Comparison of ENCODE assay signal across 1 cellular context in the genomic region with DNA sequence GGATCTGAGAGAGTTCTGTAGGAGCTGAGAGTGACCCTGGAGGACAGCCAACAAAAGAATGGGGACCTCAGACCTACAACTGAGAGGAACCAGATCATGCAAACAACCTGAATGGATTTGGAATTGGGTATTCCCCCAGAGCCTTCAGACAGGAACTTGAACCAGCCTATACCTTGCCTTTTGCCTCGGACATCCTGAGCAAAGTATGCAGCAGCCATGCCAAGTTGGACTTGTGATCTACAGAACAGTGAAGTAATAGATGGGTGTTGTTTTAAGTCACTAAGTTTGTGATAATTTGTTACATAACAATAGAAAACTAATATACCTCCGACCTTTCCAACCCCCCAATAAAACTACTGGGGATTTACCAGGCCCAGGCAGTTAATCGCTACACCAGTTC.
TF ChIP-seq lines count a peak whose summit lies in the region.

No MANE protein-coding gene starts in this region.

TF ChIP-seq in H1, 55 proteins besides CTCF, POLR2A, EP300 and RAD21:
- no peak for TF ChIP-seq RNF2 (IDR thresholded peaks at IDR 0.05; ENCODE audit: borderline replicate concordance, low read depth, low read length, missing control alignments, poor library complexity, severe bottlenecking)
- TF ChIP-seq GTF2F1 (IDR thresholded peaks at IDR 0.05; ENCODE audit: borderline replicate concordance, low read depth, low read length): no peak
- TF ChIP-seq, protein P1, sequence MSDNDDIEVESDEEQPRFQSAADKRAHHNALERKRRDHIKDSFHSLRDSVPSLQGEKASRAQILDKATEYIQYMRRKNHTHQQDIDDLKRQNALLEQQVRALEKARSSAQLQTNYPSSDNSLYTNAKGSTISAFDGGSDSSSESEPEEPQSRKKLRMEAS (IDR thresholded peaks at IDR 0.05): no peak
- TF ChIP-seq ZNF274 (IDR thresholded peaks at IDR 0.05; ENCODE audit: borderline replicate concordance, extremely low read depth, low read length): no peak
- no peak for TF ChIP-seq TEAD4 (IDR thresholded peaks at IDR 0.05; ENCODE audit: low read depth, low read length)
- no peak for TF ChIP-seq EGR1 (IDR thresholded peaks at IDR 0.05; ENCODE audit: borderline replicate concordance, low read depth, low read length)
- TF ChIP-seq, protein P2, sequence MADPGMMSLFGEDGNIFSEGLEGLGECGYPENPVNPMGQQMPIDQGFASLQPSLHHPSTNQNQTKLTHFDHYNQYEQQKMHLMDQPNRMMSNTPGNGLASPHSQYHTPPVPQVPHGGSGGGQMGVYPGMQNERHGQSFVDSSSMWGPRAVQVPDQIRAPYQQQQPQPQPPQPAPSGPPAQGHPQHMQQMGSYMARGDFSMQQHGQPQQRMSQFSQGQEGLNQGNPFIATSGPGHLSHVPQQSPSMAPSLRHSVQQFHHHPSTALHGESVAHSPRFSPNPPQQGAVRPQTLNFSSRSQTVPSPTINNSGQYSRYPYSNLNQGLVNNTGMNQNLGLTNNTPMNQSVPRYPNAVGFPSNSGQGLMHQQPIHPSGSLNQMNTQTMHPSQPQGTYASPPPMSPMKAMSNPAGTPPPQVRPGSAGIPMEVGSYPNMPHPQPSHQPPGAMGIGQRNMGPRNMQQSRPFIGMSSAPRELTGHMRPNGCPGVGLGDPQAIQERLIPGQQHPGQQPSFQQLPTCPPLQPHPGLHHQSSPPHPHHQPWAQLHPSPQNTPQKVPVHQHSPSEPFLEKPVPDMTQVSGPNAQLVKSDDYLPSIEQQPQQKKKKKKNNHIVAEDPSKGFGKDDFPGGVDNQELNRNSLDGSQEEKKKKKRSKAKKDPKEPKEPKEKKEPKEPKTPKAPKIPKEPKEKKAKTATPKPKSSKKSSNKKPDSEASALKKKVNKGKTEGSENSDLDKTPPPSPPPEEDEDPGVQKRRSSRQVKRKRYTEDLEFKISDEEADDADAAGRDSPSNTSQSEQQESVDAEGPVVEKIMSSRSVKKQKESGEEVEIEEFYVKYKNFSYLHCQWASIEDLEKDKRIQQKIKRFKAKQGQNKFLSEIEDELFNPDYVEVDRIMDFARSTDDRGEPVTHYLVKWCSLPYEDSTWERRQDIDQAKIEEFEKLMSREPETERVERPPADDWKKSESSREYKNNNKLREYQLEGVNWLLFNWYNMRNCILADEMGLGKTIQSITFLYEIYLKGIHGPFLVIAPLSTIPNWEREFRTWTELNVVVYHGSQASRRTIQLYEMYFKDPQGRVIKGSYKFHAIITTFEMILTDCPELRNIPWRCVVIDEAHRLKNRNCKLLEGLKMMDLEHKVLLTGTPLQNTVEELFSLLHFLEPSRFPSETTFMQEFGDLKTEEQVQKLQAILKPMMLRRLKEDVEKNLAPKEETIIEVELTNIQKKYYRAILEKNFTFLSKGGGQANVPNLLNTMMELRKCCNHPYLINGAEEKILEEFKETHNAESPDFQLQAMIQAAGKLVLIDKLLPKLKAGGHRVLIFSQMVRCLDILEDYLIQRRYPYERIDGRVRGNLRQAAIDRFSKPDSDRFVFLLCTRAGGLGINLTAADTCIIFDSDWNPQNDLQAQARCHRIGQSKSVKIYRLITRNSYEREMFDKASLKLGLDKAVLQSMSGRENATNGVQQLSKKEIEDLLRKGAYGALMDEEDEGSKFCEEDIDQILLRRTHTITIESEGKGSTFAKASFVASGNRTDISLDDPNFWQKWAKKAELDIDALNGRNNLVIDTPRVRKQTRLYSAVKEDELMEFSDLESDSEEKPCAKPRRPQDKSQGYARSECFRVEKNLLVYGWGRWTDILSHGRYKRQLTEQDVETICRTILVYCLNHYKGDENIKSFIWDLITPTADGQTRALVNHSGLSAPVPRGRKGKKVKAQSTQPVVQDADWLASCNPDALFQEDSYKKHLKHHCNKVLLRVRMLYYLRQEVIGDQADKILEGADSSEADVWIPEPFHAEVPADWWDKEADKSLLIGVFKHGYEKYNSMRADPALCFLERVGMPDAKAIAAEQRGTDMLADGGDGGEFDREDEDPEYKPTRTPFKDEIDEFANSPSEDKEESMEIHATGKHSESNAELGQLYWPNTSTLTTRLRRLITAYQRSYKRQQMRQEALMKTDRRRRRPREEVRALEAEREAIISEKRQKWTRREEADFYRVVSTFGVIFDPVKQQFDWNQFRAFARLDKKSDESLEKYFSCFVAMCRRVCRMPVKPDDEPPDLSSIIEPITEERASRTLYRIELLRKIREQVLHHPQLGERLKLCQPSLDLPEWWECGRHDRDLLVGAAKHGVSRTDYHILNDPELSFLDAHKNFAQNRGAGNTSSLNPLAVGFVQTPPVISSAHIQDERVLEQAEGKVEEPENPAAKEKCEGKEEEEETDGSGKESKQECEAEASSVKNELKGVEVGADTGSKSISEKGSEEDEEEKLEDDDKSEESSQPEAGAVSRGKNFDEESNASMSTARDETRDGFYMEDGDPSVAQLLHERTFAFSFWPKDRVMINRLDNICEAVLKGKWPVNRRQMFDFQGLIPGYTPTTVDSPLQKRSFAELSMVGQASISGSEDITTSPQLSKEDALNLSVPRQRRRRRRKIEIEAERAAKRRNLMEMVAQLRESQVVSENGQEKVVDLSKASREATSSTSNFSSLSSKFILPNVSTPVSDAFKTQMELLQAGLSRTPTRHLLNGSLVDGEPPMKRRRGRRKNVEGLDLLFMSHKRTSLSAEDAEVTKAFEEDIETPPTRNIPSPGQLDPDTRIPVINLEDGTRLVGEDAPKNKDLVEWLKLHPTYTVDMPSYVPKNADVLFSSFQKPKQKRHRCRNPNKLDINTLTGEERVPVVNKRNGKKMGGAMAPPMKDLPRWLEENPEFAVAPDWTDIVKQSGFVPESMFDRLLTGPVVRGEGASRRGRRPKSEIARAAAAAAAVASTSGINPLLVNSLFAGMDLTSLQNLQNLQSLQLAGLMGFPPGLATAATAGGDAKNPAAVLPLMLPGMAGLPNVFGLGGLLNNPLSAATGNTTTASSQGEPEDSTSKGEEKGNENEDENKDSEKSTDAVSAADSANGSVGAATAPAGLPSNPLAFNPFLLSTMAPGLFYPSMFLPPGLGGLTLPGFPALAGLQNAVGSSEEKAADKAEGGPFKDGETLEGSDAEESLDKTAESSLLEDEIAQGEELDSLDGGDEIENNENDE (IDR thresholded peaks at IDR 0.05; ENCODE audit: insufficient replicate concordance, low read length): no peak
- TF ChIP-seq SUZ12 (IDR thresholded peaks at IDR 0.05; ENCODE audit: low read length): no peak
- TF ChIP-seq SIN3A (conservative IDR thresholded peaks at IDR 0.05 in 1 of 2, IDR thresholded peaks at IDR 0.05 in 1 of 2; ENCODE audit: low read depth in 1 of 2, low read length in 2 of 2): no peak
- TF ChIP-seq, protein P3, sequence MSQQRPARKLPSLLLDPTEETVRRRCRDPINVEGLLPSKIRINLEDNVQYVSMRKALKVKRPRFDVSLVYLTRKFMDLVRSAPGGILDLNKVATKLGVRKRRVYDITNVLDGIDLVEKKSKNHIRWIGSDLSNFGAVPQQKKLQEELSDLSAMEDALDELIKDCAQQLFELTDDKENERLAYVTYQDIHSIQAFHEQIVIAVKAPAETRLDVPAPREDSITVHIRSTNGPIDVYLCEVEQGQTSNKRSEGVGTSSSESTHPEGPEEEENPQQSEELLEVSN (IDR thresholded peaks at IDR 0.05): no peak
- TF ChIP-seq SP2 (IDR thresholded peaks at IDR 0.05; ENCODE audit: low read length): no peak
- no peak for TF ChIP-seq RBBP5 (IDR thresholded peaks at IDR 0.05; ENCODE audit: borderline replicate concordance, low read depth, low read length)
- no peak for TF ChIP-seq TBP (IDR thresholded peaks at IDR 0.05; ENCODE audit: low read depth, low read length)
- TF ChIP-seq EZH2 (IDR thresholded peaks at IDR 0.05; ENCODE audit: low read depth, low read length, severe bottlenecking): no peak
- TF ChIP-seq BACH1 (IDR thresholded peaks at IDR 0.05; ENCODE audit: low read length): no peak
TF ChIP-seq in H1: peak in this region for 0.
